In genomic region chr3:56467108-56467507, GRCh38 we compare ENCODE assay signal across 8 cellular contexts. TPM values are rescaled to one million over a fixed set of nuclear protein-coding genes. Genes with fewer than 3 reads are reported as not detected.
DNase-seq lines count a peak whose midpoint lies in the region; ATAC-seq and TF ChIP-seq lines count a peak whose summit lies in the region.

No MANE protein-coding gene starts in this region.

- no peak overlapping the region for H3K9ac ChIP-seq in iPS-15b (ENCODE audit: low read depth, low read length)

- no peaks in the 10 kb centered on the region for H3K4me1 Mint-ChIP-seq in MCF 10A (ENCODE audit: insufficient read depth, unreplicated experiment)

- BruUV-seq in MCF 10A (replicated peaks; lab: Mats Ljungman, UMichigan), result no TSS peak

- intact Hi-C loops in MCF 10A (cut with micrococcal nuclease) (no loop called here), sciatic nerve (cut with DNase I) (no loop called here)

- no peaks in the 10 kb centered on the region for H3K36me3 ChIP-seq in iPS-15b (ENCODE audit: control insufficient read depth, insufficient read depth, low read length)

- ATAC-seq in HG03039 (IDR thresholded peaks at IDR 0.05; ENCODE audit: unreplicated experiment), result peak; percentile 58
- peak; percentile 52 for ATAC-seq in sciatic nerve
- no peak for ATAC-seq in HG03097 (IDR thresholded peaks at IDR 0.05; ENCODE audit: low FRiP score, unreplicated experiment)

- TF ChIP-seq CTCF in MCF 10A (IDR thresholded peaks at IDR 0.05; ENCODE audit: unreplicated experiment), result no peak

- H3K36me3 Mint-ChIP-seq in MCF 10A (ENCODE audit: insufficient read depth, unreplicated experiment), result no peaks in the 10 kb centered on the region

- POLR2A ChIA-PET in MCF 10A (lab: Yijun Ruan, JAX), result interaction anchor here (0.9 kb wide), 1 partner anchor 10 kb away, joined by 4 read pairs; no protein-coding TSS in a partner anchor

- no peaks in the 10 kb centered on the region for H3K4me1 ChIP-seq in iPS-15b (ENCODE audit: control insufficient read depth, insufficient read depth, low read length)

- peaks cover 60% of the 10 kb centered on the region for H3K27me3 Mint-ChIP-seq in MCF 10A (ENCODE audit: insufficient read depth, unreplicated experiment)

- H3K27ac Mint-ChIP-seq in MCF 10A (ENCODE audit: low read depth, unreplicated experiment), result no peak overlapping the region

- H3K4me3 Mint-ChIP-seq in MCF 10A (ENCODE audit: unreplicated experiment), result peak overlapping the region; percentile 76

- DNase-seq in COR-L47 (lab: John Stamatoyannopoulos, UW), result peak; percentile 86
- DNase-seq in NCI-H774 (lab: John Stamatoyannopoulos, UW), result peak; percentile 79
- DNase-seq in MCF 10A (ENCODE audit: unreplicated experiment), result peak; percentile 95
- no peak for DNase-seq in sciatic nerve (ENCODE audit: low spot score)
- no peak for DNase-seq in NK-92 treated with Interleukin-12 subunit alpha and Interleukin-12 subunit beta, amount 100 ng/mL, for 24 hours (lab: John Stamatoyannopoulos, UW)

- no peaks in the 10 kb centered on the region for H3K27me3 ChIP-seq in iPS-15b (ENCODE audit: control insufficient read depth, insufficient read depth, low read length)

- H3K4me3 ChIP-seq in iPS-15b (ENCODE audit: low read depth, low read length), result peak overlapping the region; percentile 87

- CTCF ChIA-PET in MCF 10A (lab: Yijun Ruan, JAX), result interaction anchor here (0.7 to 1.0 kb wide), 2 partner anchors 21 to 87 kb away, joined by 3 read pairs; no protein-coding TSS in a partner anchor

- H3K9me3 Mint-ChIP-seq in MCF 10A (ENCODE audit: unreplicated experiment), result no peaks in the 10 kb centered on the region

- H3K9me3 ChIP-seq in iPS-15b (ENCODE audit: control insufficient read depth, insufficient read depth, low read length), result no peaks in the 10 kb centered on the region

RNA-seq across cellular contexts. Expression of gene ERC2, which starts 1.2 kb away (rescaled TPM):
- total RNA-seq in MCF 10A (2022) (0.42 and 0.44 TPM in 2 replicates), sciatic nerve (1.7 TPM)

Comparison
In these comparisons a context has a peak if more than half of its experiments do, and no peak if none do; other contexts are left out.
1. DNase-seq: peak in COR-L47 (single experiment), NCI-H774 (single experiment) and MCF 10A (single experiment); none in sciatic nerve (single experiment) and NK-92 treated with Interleukin-12 subunit alpha and Interleukin-12 subunit beta, amount 100 ng/mL, for 24 hours (single experiment).